Comparison of ENCODE assay signal across 19 cellular contexts in genomic region chr17:79979201-79979840, GRCh38. TPM values are rescaled to one million over a fixed set of nuclear protein-coding genes. Genes with fewer than 3 reads are reported as not detected.
DNase-seq lines count a peak whose midpoint lies in the region; ATAC-seq and TF ChIP-seq lines count a peak whose summit lies in the region.
"Had no signal": no experiment of that assay in that cellular context is flagged by ENCODE, and none has a peak within 500 bp of the region (broad histone marks: within the 10 kb centered on the region; RNA-seq: fewer than 3 reads in every experiment).

No MANE protein-coding gene starts in this region.

- peaks cover 76% of the 10 kb centered on the region for H3K4me1 ChIP-seq in BLaER1
- peaks cover 5% of the 10 kb centered on the region for H3K4me1 ChIP-seq in osteoblast (ENCODE audit: insufficient read depth, low read length)
- no peaks in the 10 kb centered on the region; the same call in 1 of the 2 replicates for H3K4me1 ChIP-seq in BE2C

- DNase-seq in H7 (peak; percentile 30), dorsolateral prefrontal cortex (peak in 6 of 10 donors; percentile 5 to 38 (median 28)), osteoblast (ENCODE audit: insufficient read length, low spot score, missing footprints) (peak; percentile 65), BE2C (no peak), RWPE1 (ENCODE audit: low spot score) (no peak)
- no peak for DNase-seq in stimulated activated CD4-positive, alpha-beta T cell treated with anti-CD3 and anti-CD28 coated beads, Interleukin-2, amount 100 ng/mL, for 48 hours
- DNase-seq: activated T-cell treated with anti-CD3 and anti-CD28 coated beads, Interleukin-2, amount 50 U/mL, for 72 hours; mesendoderm; NCI-H146; NCI-H2171; NCI-H524 treated with DMSO at 0.1 percent for 48 hours; RPMI8226 had no signal

- H3K36me3 ChIP-seq in BLaER1 (no peaks in the 10 kb centered on the region), H7 (replicated peaks; ENCODE audit: control insufficient read depth, insufficient read depth, low read length) (no peaks in the 10 kb centered on the region), osteoblast (ENCODE audit: insufficient read depth, low read length) (no peaks in the 10 kb centered on the region), BE2C (no peaks in the 10 kb centered on the region)
- H3K36me3 ChIP-seq: pancreas had no signal

- H3K4me2 ChIP-seq in BLaER1 (peak overlapping the region; percentile 70), osteoblast (ENCODE audit: insufficient read depth, low read length) (no peak overlapping the region)

- ATAC-seq in HG03108 (IDR thresholded peaks at IDR 0.05; ENCODE audit: unreplicated experiment): no peak
- ATAC-seq: activated naive CD4-positive, alpha-beta T cell treated with anti-CD3 and anti-CD28 coated beads, Interleukin-2, amount 50 U/mL, for 72 hours; activated T-cell treated with anti-CD3 and anti-CD28 coated beads, Interleukin-2, amount 50 U/mL, for 72 hours; CD8-positive, alpha-beta T cell; naive thymus-derived CD4-positive, alpha-beta T cell; pancreas; stimulated activated effector memory CD8-positive, alpha-beta T cell treated with anti-CD3 and anti-CD28 coated beads, Interleukin-12 subunit alpha, Interleukin-12 subunit beta, amount 100 ng/mL, for 72 hours had no signal

- no peaks in the 10 kb centered on the region for H3K27me3 ChIP-seq in BLaER1
- no peaks in the 10 kb centered on the region for H3K27me3 ChIP-seq in H7 (ENCODE audit: control insufficient read depth, insufficient read depth, low read length)
- no peaks in the 10 kb centered on the region for H3K27me3 ChIP-seq in dorsolateral prefrontal cortex
- H3K27me3 ChIP-seq in osteoblast (ENCODE audit: insufficient read depth, low read length): no peaks in the 10 kb centered on the region
- no peaks in the 10 kb centered on the region for H3K27me3 ChIP-seq in BE2C
- H3K27me3 ChIP-seq: pancreas had no signal

- POLR2A ChIA-PET in RWPE1 (lab: Yijun Ruan, JAX; ENCODE audit: low non-redundant PET): no interaction called here

- no peaks in the 10 kb centered on the region for H3K9me3 ChIP-seq in BLaER1
- no peaks in the 10 kb centered on the region for H3K9me3 ChIP-seq in osteoblast (ENCODE audit: low read depth, low read length)
- H3K9me3 ChIP-seq in BE2C: no peaks in the 10 kb centered on the region
- H3K9me3 ChIP-seq: pancreas had no signal

- H3K27ac ChIP-seq in BLaER1 (no peak overlapping the region), dorsolateral prefrontal cortex (no peak overlapping the region), osteoblast (ENCODE audit: low read depth, low read length) (no peak overlapping the region), RWPE1 (no peak overlapping the region)
- H3K27ac ChIP-seq: pancreas had no signal

- no peak overlapping the region for H3K4me3 ChIP-seq in BLaER1
- H3K4me3 ChIP-seq in H7 (ENCODE audit: insufficient read depth, low read depth, low read length): no peak overlapping the region
- no peak overlapping the region for H3K4me3 ChIP-seq in dorsolateral prefrontal cortex
- H3K4me3 ChIP-seq in osteoblast (ENCODE audit: insufficient read depth, low read length): no peak overlapping the region
- H3K4me3 ChIP-seq in BE2C (ENCODE audit: low read depth, low read length): no peak overlapping the region
- H3K4me3 ChIP-seq: pancreas had no signal

- no peak for TF ChIP-seq CTCF in dorsolateral prefrontal cortex (IDR thresholded peaks at IDR 0.05 in 54 of 56, conservative IDR thresholded peaks at IDR 0.05 in 2 of 56; ENCODE audit: low read depth in 1 of 56, partially characterized antibody in 56 of 56)
- TF ChIP-seq CTCF in osteoblast (IDR thresholded peaks at IDR 0.05; ENCODE audit: extremely low read depth, low read depth, low read length): no peak
- TF ChIP-seq CTCF in BE2C (IDR thresholded peaks at IDR 0.05; ENCODE audit: low read depth, low read length): no peak
- TF ChIP-seq CTCF in RWPE1 (conservative IDR thresholded peaks at IDR 0.05; ENCODE audit: low read depth): no peak

- H3K9ac ChIP-seq in BLaER1: no peak overlapping the region

- no peaks in the 10 kb centered on the region for H3K79me2 ChIP-seq in osteoblast (ENCODE audit: insufficient read depth, low read length)

- intact Hi-C loops in dorsolateral prefrontal cortex (cut with DNase I): loop anchor here in 1 of 2 donors (5.0 kb wide), 1 partner anchor 62 kb away; no protein-coding TSS in a partner anchor

- H4K20me1 ChIP-seq in BLaER1 (peaks cover 33% of the 10 kb centered on the region), osteoblast (ENCODE audit: insufficient read depth, low read length) (peaks cover 50% of the 10 kb centered on the region)

- H2AFZ ChIP-seq in osteoblast (ENCODE audit: low read length): no peak overlapping the region

- CTCF ChIA-PET in RWPE1 (lab: Yijun Ruan, JAX): no interaction called here

RNA-seq across cellular contexts. Expression of gene TBC1D16, which starts 56.4 kb away (rescaled TPM):
- 81.8 and 95.8 TPM in 2 replicates for total RNA-seq in H7 (2014; rRNA removed; shearing (Covaris generic))
- total RNA-seq in dorsolateral prefrontal cortex (10 to 100 TPM; 15.4 to 54.1 (median 29.0) TPM), osteoblast (63.1 and 68.8 TPM in 2 replicates)
- 6.8 TPM for polyA plus RNA-seq in BE2C (2012; ENCODE audit: insufficient read depth, insufficient read length, low read depth)

RNA-seq across cellular contexts. Expression of gene CCDC40, which starts 57.1 kb away (rescaled TPM):
- 3.8 and 4.2 TPM in 2 replicates for total RNA-seq in H7 (2014; rRNA removed; shearing (Covaris generic))
- total RNA-seq in dorsolateral prefrontal cortex (10 to 100 TPM in 106 of 120 experiments, 1 to 10 TPM in 14; 6.5 to 39.9 (median 15.8) TPM), osteoblast (8.3 and 11.8 TPM in 2 replicates)
- 6.0 TPM for polyA plus RNA-seq in BE2C (2012; ENCODE audit: insufficient read depth, insufficient read length, low read depth)
- polyA plus RNA-seq: naive thymus-derived CD4-positive, alpha-beta T cell had no signal

Comparison
In these comparisons a context has a peak if more than half of its experiments do, and no peak if none do; other contexts are left out.
1. DNase-seq: peak in H7 (single experiment), dorsolateral prefrontal cortex (6 of 10) and osteoblast (single experiment); none in BE2C (single experiment), RWPE1 (single experiment) and stimulated activated CD4-positive, alpha-beta T cell treated with anti-CD3 and anti-CD28 coated beads, Interleukin-2, amount 100 ng/mL, for 48 hours (0 of 2).